Comparison of ENCODE assay signal across 8 cellular contexts in genomic region chr11:30322162-30322561, GRCh38. TPM values are rescaled to one million over a fixed set of nuclear protein-coding genes. Genes with fewer than 3 reads are reported as not detected.
A peak's percentile ranks its signal among the peaks of the same experiment; 100 is the strongest.
DNase-seq lines count a peak whose midpoint lies in the region; ATAC-seq and TF ChIP-seq lines count a peak whose summit lies in the region.

No MANE protein-coding gene starts in this region.

- H3K9me3 Mint-ChIP-seq in activated T-cell treated with anti-CD3 and anti-CD28 coated beads, Interleukin-2, amount 50 U/mL, for 4 hours = no peaks in the 10 kb centered on the region
- no peaks in the 10 kb centered on the region for H3K9me3 Mint-ChIP-seq in T-cell

- peak overlapping the region; percentile 99 for H3K4me3 Mint-ChIP-seq in activated T-cell treated with anti-CD3 and anti-CD28 coated beads, Interleukin-2, amount 50 U/mL, for 4 hours
- peak overlapping the region; percentile 96 to 100 (median 100) for H3K4me3 Mint-ChIP-seq in T-cell

- peaks cover 12% of the 10 kb centered on the region for H3K27me3 Mint-ChIP-seq in activated T-cell treated with anti-CD3 and anti-CD28 coated beads, Interleukin-2, amount 50 U/mL, for 4 hours (ENCODE audit: low read depth)
- H3K27me3 Mint-ChIP-seq in T-cell = peaks cover 10 to 13% of the 10 kb centered on the region in 2 donors

- peaks cover 43% of the 10 kb centered on the region for H3K4me1 Mint-ChIP-seq in activated T-cell treated with anti-CD3 and anti-CD28 coated beads, Interleukin-2, amount 50 U/mL, for 4 hours (ENCODE audit: low read depth)
- peaks cover 47 to 52% (median 47%) of the 10 kb centered on the region in 3 donors for H3K4me1 Mint-ChIP-seq in T-cell

- CTCF ChIA-PET in T-cell (lab: Charles Lee) = no interaction called here

- TF ChIP-seq CTCF in stomach (IDR thresholded peaks at IDR 0.05) = no peak

- H3K9ac ChIP-seq in iPS-15b (ENCODE audit: low read depth, low read length) = no peak overlapping the region
- H3K9ac ChIP-seq in stomach smooth muscle (ENCODE audit: low read length in 2 of 2) = no peak overlapping the region

- no peak for ATAC-seq in activated T-cell treated with anti-CD3 and anti-CD28 coated beads, Interleukin-2, amount 50 U/mL, for 4 hours
- ATAC-seq in T-cell (replicated peaks in 1 of 4) (no peak), GM21576 (IDR thresholded peaks at IDR 0.05; ENCODE audit: unreplicated experiment) (no peak), GM21737 (IDR thresholded peaks at IDR 0.05; ENCODE audit: unreplicated experiment) (no peak)

- no peak for TF ChIP-seq POLR2A in stomach (IDR thresholded peaks at IDR 0.05)

- no peak for TF ChIP-seq EP300 in stomach (IDR thresholded peaks at IDR 0.05)

- WGBS in stomach, 5 donors = 69 to 81% (median 73%) methylated on average over 6 of the region's 6 CpGs

- peak overlapping the region; percentile 96 to 100 for H3K27ac Mint-ChIP-seq in T-cell

- intact Hi-C loops in stomach (cut with DNase I; ENCODE audit: low total_unique reads) = no loop called here

- POLR2A ChIA-PET in T-cell (lab: Charles Lee) = no interaction called here

- peaks cover 9% of the 10 kb centered on the region for H3K36me3 Mint-ChIP-seq in activated T-cell treated with anti-CD3 and anti-CD28 coated beads, Interleukin-2, amount 50 U/mL, for 4 hours (ENCODE audit: insufficient read depth)
- H3K36me3 Mint-ChIP-seq in T-cell = no peaks in the 10 kb centered on the region

- H3K36me3 ChIP-seq in iPS-15b (ENCODE audit: control insufficient read depth, insufficient read depth, low read length) (no peaks in the 10 kb centered on the region), stomach smooth muscle (ENCODE audit: control insufficient read depth in 2 of 2, insufficient read depth in 2 of 2, low read length in 2 of 2) (no peaks in the 10 kb centered on the region), stomach (no peaks in the 10 kb centered on the region)

- H3K4me3 ChIP-seq in iPS-15b (ENCODE audit: low read depth, low read length) (peak overlapping the region; percentile 77), stomach smooth muscle (ENCODE audit: low read length in 2 of 2) (peak overlapping the region; percentile 76 to 77), stomach (peak overlapping the region in 2 of 4 donors; percentile 55 to 70)

- H3K4me1 ChIP-seq in iPS-15b (ENCODE audit: control insufficient read depth, insufficient read depth, low read length) (peaks cover 3% of the 10 kb centered on the region), stomach smooth muscle (ENCODE audit: control insufficient read depth, insufficient read depth, low read length) (peaks cover 17% of the 10 kb centered on the region), stomach (peaks cover 5 to 46% (median 28%) of the 10 kb centered on the region in 4 donors)

- H3K27ac ChIP-seq in stomach smooth muscle (ENCODE audit: low read length) = no peak overlapping the region
- H3K27ac ChIP-seq in stomach = no peak overlapping the region

- no peaks in the 10 kb centered on the region for H3K9me3 ChIP-seq in iPS-15b (ENCODE audit: control insufficient read depth, insufficient read depth, low read length)
- H3K9me3 ChIP-seq in stomach smooth muscle (ENCODE audit: control insufficient read depth in 2 of 2, low read length in 2 of 2) = no peaks in the 10 kb centered on the region
- no peaks in the 10 kb centered on the region for H3K9me3 ChIP-seq in stomach

- H3K27me3 ChIP-seq in iPS-15b (ENCODE audit: control insufficient read depth, insufficient read depth, low read length) (no peaks in the 10 kb centered on the region), stomach smooth muscle (ENCODE audit: control insufficient read depth in 1 of 2, insufficient read depth in 2 of 2, low read length in 2 of 2) (no peaks in the 10 kb centered on the region), stomach (no peaks in the 10 kb centered on the region)

- DNase-seq in activated T-cell treated with anti-CD3 and anti-CD28 coated beads, Interleukin-2, amount 50 U/mL, for 4 hours = no peak
- DNase-seq in activated T-cell treated with anti-CD3 and anti-CD28 coated beads for 4 hours = no peak
- no peak for DNase-seq in T-cell
- no peak for DNase-seq in stomach

RNA-seq across cellular contexts. Expression of gene ARL14EP, which starts 0.7 kb away (rescaled TPM):
- 10 to 100 TPM; 25.4 to 32.5 (median 30.8) TPM for total RNA-seq in activated T-cell treated with anti-CD3 and anti-CD28 coated beads, Interleukin-2, amount 50 U/mL, for 4 hours
- total RNA-seq in T-cell = 10 to 100 TPM; 29.8 to 43.8 (median 39.2) TPM
- total RNA-seq in stomach = 10 to 100 TPM in 4 of 5 donors, 1 to 10 TPM in 1; 1.2 to 47.7 (median 16.9) TPM
- polyA plus RNA-seq in stomach = 10 to 100 TPM; 10.3 to 18.5 (median 11.0) TPM
